In the genomic region with DNA sequence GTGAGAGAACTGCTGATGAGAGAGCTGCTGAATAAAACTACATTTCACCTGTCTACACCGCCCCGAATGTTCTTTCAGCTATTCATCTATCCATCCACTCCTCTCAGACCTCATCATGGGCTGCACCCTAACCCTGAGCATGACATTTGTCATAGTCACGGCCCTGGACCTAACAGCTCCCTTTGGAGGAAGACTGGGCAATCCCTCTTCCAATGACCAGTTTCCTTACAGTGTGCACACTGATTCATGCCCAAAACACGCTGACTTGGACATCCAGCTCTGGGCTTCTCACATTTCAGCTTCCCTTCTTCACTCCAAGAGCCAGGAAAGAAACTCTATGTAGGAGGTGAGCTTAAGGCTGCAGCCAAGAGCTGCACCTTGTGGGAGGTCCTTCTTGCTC, we compare ENCODE assay signal across 14 cellular contexts. TPM values are rescaled to one million over a fixed set of nuclear protein-coding genes. Genes with fewer than 3 reads are reported as not detected.
DNase-seq lines count a peak whose midpoint lies in the region; ATAC-seq, FAIRE-seq and TF ChIP-seq lines count a peak whose summit lies in the region.
"Had no signal": no experiment of that assay in that cellular context is flagged by ENCODE, and none has a peak within 500 bp of the region (broad histone marks: within the 10 kb centered on the region; RNA-seq: fewer than 3 reads in every experiment).

No MANE protein-coding gene starts in this region.

- H2AFZ ChIP-seq in PC-3 (ENCODE audit: low read length) (no peak overlapping the region), osteoblast (ENCODE audit: low read length) (peak overlapping the region; percentile 12)

- ATAC-seq in PC-3: peak; percentile 81
- no peak for ATAC-seq in GM19455 (IDR thresholded peaks at IDR 0.05; ENCODE audit: unreplicated experiment)
- no peak for ATAC-seq in pancreas

- no peak for FAIRE-seq in pancreas (lab: Jason Lieb, UNC)

- H3K9ac ChIP-seq in PC-3 (ENCODE audit: low read length): peak overlapping the region; percentile 33; the same call in 1 of the 2 replicates

- no peaks in the 10 kb centered on the region for H3K27me3 ChIP-seq in PC-3 (ENCODE audit: low read length)
- no peaks in the 10 kb centered on the region for H3K27me3 ChIP-seq in osteoblast (ENCODE audit: insufficient read depth, low read length)
- no peaks in the 10 kb centered on the region for H3K27me3 ChIP-seq in pancreas

- WGBS in pancreas, 2 donors: 86 to 95% methylated on average over 4 of the region's 4 CpGs

- no TSS peak for BruUV-seq in PC-3 (replicated peaks; lab: Mats Ljungman, UMichigan)

- H3F3A ChIP-seq in PC-3 (ENCODE audit: low read length, unreplicated experiment): peaks cover 5% of the 10 kb centered on the region

- CTCF ChIA-PET in PC-3 (lab: Charles Lee): interaction anchor here (0.6 to 1.2 kb wide), 3 partner anchors 15 to 23 kb away, joined by 3 to 4 read pairs (median 4); no protein-coding TSS in a partner anchor

- POLR2A ChIA-PET in PC-3 (lab: Charles Lee; ENCODE audit: unreplicated experiment): interaction anchor here (1.0 to 1.3 kb wide), 2 partner anchors 11 to 23 kb away, joined by 4 to 35 read pairs; no protein-coding TSS in a partner anchor

- no peaks in the 10 kb centered on the region for H3K9me3 ChIP-seq in PC-3 (ENCODE audit: low read length)
- H3K9me3 ChIP-seq in osteoblast (ENCODE audit: low read depth, low read length): no peaks in the 10 kb centered on the region
- no peaks in the 10 kb centered on the region for H3K9me3 ChIP-seq in pancreas

- no peaks in the 10 kb centered on the region for H3K36me3 ChIP-seq in PC-3 (ENCODE audit: low read depth, low read length)
- H3K36me3 ChIP-seq in osteoblast (ENCODE audit: insufficient read depth, low read length): no peaks in the 10 kb centered on the region
- H3K36me3 ChIP-seq in pancreas: no peaks in the 10 kb centered on the region

- peaks cover 26% of the 10 kb centered on the region for H3K79me2 ChIP-seq in PC-3 (ENCODE audit: low read length)
- H3K79me2 ChIP-seq in osteoblast (ENCODE audit: insufficient read depth, low read length): peaks cover 10% of the 10 kb centered on the region

- peak overlapping the region; percentile 14; the same call in 1 of the 2 replicates for H3K4me3 ChIP-seq in PC-3 (ENCODE audit: low read length)
- peak overlapping the region; percentile 13 for H3K4me3 ChIP-seq in osteoblast (ENCODE audit: insufficient read depth, low read length)
- H3K4me3 ChIP-seq in pancreas: no peak overlapping the region

- DNase-seq in AG20443 (ENCODE audit: low spot score): peak; percentile 88
- peak; percentile 95 for DNase-seq in PC-3
- DNase-seq in dermis blood vessel endothelial cell: peak; percentile 25
- peak; percentile 95 for DNase-seq in osteoblast (ENCODE audit: insufficient read length, low spot score, missing footprints)
- no peak for DNase-seq in DMS79 treated with DMSO at 0.1 percent for 48 hours (lab: John Stamatoyannopoulos, UW)
- no peak for DNase-seq in pancreas
- no peak for DNase-seq in head of caudate nucleus
- DNase-seq: activated CD8-positive, alpha-beta memory T cell treated with anti-CD3 and anti-CD28 coated beads for 24 hours; activated naive CD8-positive, alpha-beta T cell treated with anti-CD3 and anti-CD28 coated beads, Interleukin-2, amount 10 ng/mL, durations not matched to agents 7 days and 5 days; CD4-positive, alpha-beta memory T cell; endodermal cell; immature natural killer cell; stimulated activated CD4-positive, alpha-beta T cell treated with anti-CD3 and anti-CD28 coated beads, Interleukin-2, amount 100 ng/mL, for 48 hours had no signal

- intact Hi-C loops in PC-3 (cut with micrococcal nuclease): no loop called here
- intact Hi-C loops in pancreas (cut with DNase I): no loop called here
- intact Hi-C loops in head of caudate nucleus (cut with DNase I): no loop called here

- TF ChIP-seq CTCF in PC-3 (conservative IDR thresholded peaks at IDR 0.05; ENCODE audit: low read depth, low read length): no peak
- TF ChIP-seq CTCF in osteoblast (IDR thresholded peaks at IDR 0.05; ENCODE audit: extremely low read depth, low read depth, low read length): no peak
- no peak for TF ChIP-seq CTCF in pancreas (IDR thresholded peaks at IDR 0.05)

- H3K9me2 ChIP-seq in PC-3 (replicated peaks; ENCODE audit: low read length): no peaks in the 10 kb centered on the region

- H3K4me2 ChIP-seq in PC-3 (ENCODE audit: low read length): peak overlapping the region; percentile 71
- peak overlapping the region; percentile 73 for H3K4me2 ChIP-seq in osteoblast (ENCODE audit: insufficient read depth, low read length)

- H3K4me1 ChIP-seq in PC-3 (ENCODE audit: insufficient read depth, low read length) (peaks cover 58% of the 10 kb centered on the region), osteoblast (ENCODE audit: insufficient read depth, low read length) (peaks cover 27% of the 10 kb centered on the region), pancreas (peaks cover 9 to 21% (median 13%) of the 10 kb centered on the region in 3 donors)

- no peaks in the 10 kb centered on the region for H4K20me1 ChIP-seq in PC-3 (ENCODE audit: low read length)
- H4K20me1 ChIP-seq in osteoblast (ENCODE audit: insufficient read depth, low read length): peaks cover 6% of the 10 kb centered on the region

- H3K27ac ChIP-seq in PC-3 (ENCODE audit: low read length) (peak overlapping the region; percentile 85), osteoblast (ENCODE audit: low read depth, low read length) (peak overlapping the region; percentile 54), pancreas (no peak overlapping the region)

RNA-seq across cellular contexts. Expression of a gene that starts 41.8 kb away (rescaled TPM):
- total RNA-seq in PC-3 (2014; rRNA removed) (14.3 and 19.8 TPM in 2 replicates), dermis blood vessel endothelial cell (0.93 and 1.4 TPM in 2 replicates), osteoblast (12.1 and 18.8 TPM in 2 replicates), pancreas (1 to 10 TPM; 1.2 to 2.6 (median 1.5) TPM)
- 1 to 10 TPM; 2.1 to 3.9 TPM for polyA plus RNA-seq in pancreas

Comparison
In these comparisons a context has a peak if more than half of its experiments do, and no peak if none do; other contexts are left out.
1. DNase-seq: peak in AG20443 (single experiment), PC-3 (single experiment), dermis blood vessel endothelial cell (single experiment) and osteoblast (single experiment); none in DMS79 treated with DMSO at 0.1 percent for 48 hours (single experiment), pancreas (0 of 6) and head of caudate nucleus (0 of 42).
2. H3K27ac ChIP-seq: peak in PC-3 (single experiment) and osteoblast (single experiment); none in pancreas (0 of 4).
3. H3K4me3 ChIP-seq: peak in PC-3 (single experiment) and osteoblast (single experiment); none in pancreas (0 of 4).